ENCODE assay signal across 1 cellular context in the genomic region with DNA sequence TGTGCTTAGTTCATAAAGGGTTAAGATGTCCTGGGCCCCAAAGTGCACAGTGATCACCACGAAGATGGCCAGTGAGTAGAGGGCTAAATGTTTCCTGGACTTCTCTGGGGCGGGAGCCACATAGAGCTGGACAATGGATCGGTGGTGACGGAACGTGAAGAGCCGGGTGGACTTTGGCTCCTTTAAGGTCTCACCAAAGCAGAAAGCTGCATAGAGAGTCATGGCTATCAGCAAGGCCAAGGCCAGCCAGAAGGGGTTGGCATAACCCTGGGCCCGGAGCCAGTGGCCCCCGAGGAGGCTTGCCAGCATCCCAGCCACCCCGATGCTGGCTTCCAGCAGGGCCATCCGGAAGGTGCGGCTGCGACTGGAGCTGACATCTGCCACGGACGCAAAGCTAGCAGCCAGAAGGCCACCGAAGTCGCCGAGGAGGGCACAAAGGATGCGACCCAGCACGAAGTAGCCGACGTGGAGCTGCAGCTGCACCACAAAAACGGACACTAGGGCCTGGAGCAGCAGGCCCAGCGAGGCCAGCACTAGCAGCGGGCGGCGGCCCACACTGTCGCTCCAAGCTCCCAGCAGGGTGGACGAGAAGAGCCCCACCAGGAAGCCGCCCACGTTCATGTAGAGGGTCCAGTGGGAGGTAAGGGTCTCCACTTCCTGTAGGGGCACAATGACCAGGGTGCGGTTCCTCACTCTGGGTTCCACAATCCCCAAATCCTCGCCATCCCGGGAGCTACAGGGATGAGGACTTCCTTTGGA.
TF ChIP-seq lines count a peak whose summit lies in the region.

No MANE protein-coding gene starts in this region.

TF ChIP-seq in HCT116, 20 proteins besides CTCF, POLR2A, EP300 and RAD21 (continued from another document):
- TF ChIP-seq, protein P1, sequence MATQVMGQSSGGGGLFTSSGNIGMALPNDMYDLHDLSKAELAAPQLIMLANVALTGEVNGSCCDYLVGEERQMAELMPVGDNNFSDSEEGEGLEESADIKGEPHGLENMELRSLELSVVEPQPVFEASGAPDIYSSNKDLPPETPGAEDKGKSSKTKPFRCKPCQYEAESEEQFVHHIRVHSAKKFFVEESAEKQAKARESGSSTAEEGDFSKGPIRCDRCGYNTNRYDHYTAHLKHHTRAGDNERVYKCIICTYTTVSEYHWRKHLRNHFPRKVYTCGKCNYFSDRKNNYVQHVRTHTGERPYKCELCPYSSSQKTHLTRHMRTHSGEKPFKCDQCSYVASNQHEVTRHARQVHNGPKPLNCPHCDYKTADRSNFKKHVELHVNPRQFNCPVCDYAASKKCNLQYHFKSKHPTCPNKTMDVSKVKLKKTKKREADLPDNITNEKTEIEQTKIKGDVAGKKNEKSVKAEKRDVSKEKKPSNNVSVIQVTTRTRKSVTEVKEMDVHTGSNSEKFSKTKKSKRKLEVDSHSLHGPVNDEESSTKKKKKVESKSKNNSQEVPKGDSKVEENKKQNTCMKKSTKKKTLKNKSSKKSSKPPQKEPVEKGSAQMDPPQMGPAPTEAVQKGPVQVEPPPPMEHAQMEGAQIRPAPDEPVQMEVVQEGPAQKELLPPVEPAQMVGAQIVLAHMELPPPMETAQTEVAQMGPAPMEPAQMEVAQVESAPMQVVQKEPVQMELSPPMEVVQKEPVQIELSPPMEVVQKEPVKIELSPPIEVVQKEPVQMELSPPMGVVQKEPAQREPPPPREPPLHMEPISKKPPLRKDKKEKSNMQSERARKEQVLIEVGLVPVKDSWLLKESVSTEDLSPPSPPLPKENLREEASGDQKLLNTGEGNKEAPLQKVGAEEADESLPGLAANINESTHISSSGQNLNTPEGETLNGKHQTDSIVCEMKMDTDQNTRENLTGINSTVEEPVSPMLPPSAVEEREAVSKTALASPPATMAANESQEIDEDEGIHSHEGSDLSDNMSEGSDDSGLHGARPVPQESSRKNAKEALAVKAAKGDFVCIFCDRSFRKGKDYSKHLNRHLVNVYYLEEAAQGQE (IDR thresholded peaks at IDR 0.05; ENCODE audit: low read depth) = no peak
- TF ChIP-seq FOSL1 (IDR thresholded peaks at IDR 0.05; ENCODE audit: low read depth) (no peak), SIN3A (IDR thresholded peaks at IDR 0.05; ENCODE audit: low read depth) (no peak), ZFX (IDR thresholded peaks at IDR 0.05) (no peak), EGR1 (IDR thresholded peaks at IDR 0.05; ENCODE audit: low read depth) (no peak), EZH2phosphoT487 (IDR thresholded peaks at IDR 0.05; ENCODE audit: borderline replicate concordance) (no peak), JUND (IDR thresholded peaks at IDR 0.05) (no peak), YY1 (IDR thresholded peaks at IDR 0.05; ENCODE audit: extremely low read depth, insufficient replicate concordance, low read depth, low read length) (no peak), SRF (IDR thresholded peaks at IDR 0.05; ENCODE audit: low read depth) (no peak)
- TF ChIP-seq, protein P2, sequence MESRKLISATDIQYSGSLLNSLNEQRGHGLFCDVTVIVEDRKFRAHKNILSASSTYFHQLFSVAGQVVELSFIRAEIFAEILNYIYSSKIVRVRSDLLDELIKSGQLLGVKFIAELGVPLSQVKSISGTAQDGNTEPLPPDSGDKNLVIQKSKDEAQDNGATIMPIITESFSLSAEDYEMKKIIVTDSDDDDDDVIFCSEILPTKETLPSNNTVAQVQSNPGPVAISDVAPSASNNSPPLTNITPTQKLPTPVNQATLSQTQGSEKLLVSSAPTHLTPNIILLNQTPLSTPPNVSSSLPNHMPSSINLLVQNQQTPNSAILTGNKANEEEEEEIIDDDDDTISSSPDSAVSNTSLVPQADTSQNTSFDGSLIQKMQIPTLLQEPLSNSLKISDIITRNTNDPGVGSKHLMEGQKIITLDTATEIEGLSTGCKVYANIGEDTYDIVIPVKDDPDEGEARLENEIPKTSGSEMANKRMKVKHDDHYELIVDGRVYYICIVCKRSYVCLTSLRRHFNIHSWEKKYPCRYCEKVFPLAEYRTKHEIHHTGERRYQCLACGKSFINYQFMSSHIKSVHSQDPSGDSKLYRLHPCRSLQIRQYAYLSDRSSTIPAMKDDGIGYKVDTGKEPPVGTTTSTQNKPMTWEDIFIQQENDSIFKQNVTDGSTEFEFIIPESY (IDR thresholded peaks at IDR 0.05; ENCODE audit: extremely low read depth, insufficient replicate concordance, low read length) = no peak
